33 cellular contexts compared by ENCODE assay signal in the genomic region with DNA sequence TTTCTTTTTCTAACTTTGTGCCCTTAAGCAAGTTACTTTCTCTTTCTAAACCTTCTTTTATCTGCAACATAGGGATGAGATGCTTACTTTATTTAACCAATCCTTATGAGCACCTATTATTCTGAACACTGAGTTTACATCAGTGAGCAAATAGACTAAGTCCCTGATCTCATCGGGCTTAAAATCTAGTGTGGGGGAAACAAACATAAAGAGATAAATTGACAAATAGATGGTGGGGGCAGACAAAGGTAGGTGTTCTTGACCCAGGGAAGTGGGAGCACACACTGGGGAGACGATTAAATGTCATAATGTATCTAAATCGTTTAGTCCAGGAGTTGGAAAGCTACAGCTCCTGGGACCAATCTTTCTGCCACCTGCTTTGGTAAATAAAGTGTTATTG.
"Had no signal": no experiment of that assay in that cellular context is flagged by ENCODE, and none has a peak within 500 bp of the region (broad histone marks: within the 10 kb centered on the region; RNA-seq: fewer than 3 reads in every experiment).

No MANE protein-coding gene starts in this region.

- H3K4me1 ChIP-seq: ascending aorta had no signal

- H3K4me3 ChIP-seq: ascending aorta had no signal

- H3K9me3 ChIP-seq: ascending aorta had no signal

- DNase-seq: activated CD4-positive, alpha-beta memory T cell treated with anti-CD3 and anti-CD28 coated beads, Interleukin-2, amount 10 ng/mL, durations not matched to agents 7 days and 5 days; activated CD4-positive, alpha-beta T cell treated with anti-CD3 and anti-CD28 coated beads for 1 hour; activated CD4-positive, alpha-beta T cell treated with anti-CD3 and anti-CD28 coated beads for 36 hours; activated CD4-positive, alpha-beta T cell treated with anti-CD3 and anti-CD28 coated beads for 48 hours; activated CD4-positive, alpha-beta T cell treated with anti-CD3 and anti-CD28 coated beads, Interleukin-2, amount 10 ng/mL, durations not matched to agents 7 days and 5 days; activated CD4-positive, alpha-beta T cell treated with anti-CD3 and anti-CD28 coated beads, Interleukin-2, amount 50 U/mL, for 48 hours; activated CD4-positive, CD25-positive, alpha-beta regulatory T cell; activated CD8-positive, alpha-beta memory T cell treated with anti-CD3 and anti-CD28 coated beads for 24 hours; activated CD8-positive, alpha-beta memory T cell treated with anti-CD3 and anti-CD28 coated beads, Interleukin-2, amount 10 ng/mL, durations not matched to agents 7 days and 5 days; activated CD8-positive, alpha-beta memory T cell treated with anti-CD3 and anti-CD28 coated beads, Interleukin-2, amount 50 U/mL, for 48 hours; activated CD8-positive, alpha-beta T cell treated with anti-CD3 and anti-CD28 coated beads, Interleukin-2, amount 10 ng/mL, durations not matched to agents 7 days and 5 days; activated effector memory CD4-positive, alpha-beta T cell treated with Interleukin-2 at 50 U/mL for 16 hours; activated gamma-delta T cell; activated naive CD4-positive, alpha-beta T cell treated with anti-CD3 and anti-CD28 coated beads, Interleukin-2, amount 10 ng/mL, durations not matched to agents 7 days and 5 days; activated naive CD4-positive, alpha-beta T cell treated with Interleukin-2 at 50 U/mL for 16 hours; activated naive CD8-positive, alpha-beta T cell treated with anti-CD3 and anti-CD28 coated beads, Interleukin-2, amount 10 ng/mL, durations not matched to agents 7 days and 5 days; activated naive CD8-positive, alpha-beta T cell treated with anti-CD3 and anti-CD28 coated beads, Interleukin-2, amount 50 U/mL, for 24 hours; activated T-cell treated with anti-CD3 and anti-CD28 coated beads, Interleukin-2, amount 50 U/mL, for 24 hours; activated T-cell treated with anti-CD3 and anti-CD28 coated beads, Interleukin-2, amount 50 U/mL, for 48 hours; amygdala; anterior cingulate cortex; central memory CD4-positive, alpha-beta T cell; T-helper 2 cell; T-helper 9 cell; WERI-Rb-1 had no signal

- H3K9me3 Mint-ChIP-seq: activated naive CD4-positive, alpha-beta T cell treated with anti-CD3 and anti-CD28 coated beads, Interleukin-2, amount 50 U/mL, for 24 hours; activated naive CD8-positive, alpha-beta T cell treated with anti-CD3 and anti-CD28 coated beads, Interleukin-2, amount 10 ng/mL, durations not matched to agents 7 days and 5 days; activated naive CD8-positive, alpha-beta T cell treated with anti-CD3 and anti-CD28 coated beads, Interleukin-2, amount 50 U/mL, for 24 hours; activated T-cell treated with anti-CD3 and anti-CD28 coated beads, Interleukin-2, amount 50 U/mL, for 24 hours; activated T-helper 2 cell treated with anti-CD3 and anti-CD28 coated beads, Interferon-gamma antibody, Interleukin-2, Interleukin-4, amounts not matched to agents 10 μg/mL and 5 μg/mL and 100 μg/mL, durations not matched to agents 14 hours and 24 hours and 36 hours; T-helper 2 cell treated with Interferon-gamma antibody and Interleukin-4, amounts not matched to agents 5 μg/mL and 100 μg/mL, for 36 hours had no signal

- H3K27me3 Mint-ChIP-seq: activated CD4-positive, alpha-beta memory T cell treated with anti-CD3 and anti-CD28 coated beads, Interleukin-2, amount 10 ng/mL, durations not matched to agents 7 days and 5 days; activated CD4-positive, alpha-beta T cell treated with anti-CD3 and anti-CD28 coated beads, Interleukin-2, amount 10 ng/mL, durations not matched to agents 7 days and 5 days; activated CD8-positive, alpha-beta memory T cell treated with anti-CD3 and anti-CD28 coated beads, Interleukin-2, amount 10 ng/mL, durations not matched to agents 7 days and 5 days; activated naive CD4-positive, alpha-beta T cell treated with anti-CD3 and anti-CD28 coated beads, Interleukin-2, amount 50 U/mL, for 24 hours; activated naive CD8-positive, alpha-beta T cell; activated T-cell treated with anti-CD3 and anti-CD28 coated beads, Interleukin-2, amount 50 U/mL, for 24 hours had no signal

- H3K4me1 Mint-ChIP-seq: activated CD4-positive, alpha-beta memory T cell treated with anti-CD3 and anti-CD28 coated beads, Interleukin-2, amount 10 ng/mL, durations not matched to agents 7 days and 5 days; activated CD4-positive, alpha-beta T cell treated with anti-CD3 and anti-CD28 coated beads for 36 hours; activated CD4-positive, alpha-beta T cell treated with anti-CD3 and anti-CD28 coated beads, Interleukin-2, amount 10 ng/mL, durations not matched to agents 7 days and 5 days; activated CD8-positive, alpha-beta memory T cell treated with anti-CD3 and anti-CD28 coated beads, Interleukin-2, amount 10 ng/mL, durations not matched to agents 7 days and 5 days; activated naive CD4-positive, alpha-beta T cell treated with anti-CD3 and anti-CD28 coated beads, Interleukin-2, amount 10 ng/mL, durations not matched to agents 7 days and 5 days; activated naive CD4-positive, alpha-beta T cell treated with anti-CD3 and anti-CD28 coated beads, Interleukin-2, amount 50 U/mL, for 24 hours; activated naive CD8-positive, alpha-beta T cell treated with anti-CD3 and anti-CD28 coated beads, Interleukin-2, amount 10 ng/mL, durations not matched to agents 7 days and 5 days; activated naive CD8-positive, alpha-beta T cell treated with anti-CD3 and anti-CD28 coated beads, Interleukin-2, amount 50 U/mL, for 24 hours; brain; WTC11 had no signal

- H3K27ac ChIP-seq: ascending aorta, WERI-Rb-1 had no signal

- H3K4me3 Mint-ChIP-seq: activated CD4-positive, alpha-beta memory T cell treated with anti-CD3 and anti-CD28 coated beads, Interleukin-2, amount 10 ng/mL, durations not matched to agents 7 days and 5 days; activated CD4-positive, alpha-beta T cell treated with anti-CD3 and anti-CD28 coated beads for 36 hours; activated CD4-positive, alpha-beta T cell treated with anti-CD3 and anti-CD28 coated beads, Interleukin-2, amount 10 ng/mL, durations not matched to agents 7 days and 5 days; activated CD8-positive, alpha-beta memory T cell treated with anti-CD3 and anti-CD28 coated beads, Interleukin-2, amount 10 ng/mL, durations not matched to agents 7 days and 5 days; activated CD8-positive, alpha-beta T cell treated with anti-CD3 and anti-CD28 coated beads, Interleukin-2, amount 10 ng/mL, durations not matched to agents 7 days and 5 days; activated naive CD4-positive, alpha-beta T cell treated with anti-CD3 and anti-CD28 coated beads, Interleukin-2, amount 10 ng/mL, durations not matched to agents 7 days and 5 days; activated naive CD4-positive, alpha-beta T cell treated with anti-CD3 and anti-CD28 coated beads, Interleukin-2, amount 50 U/mL, for 24 hours; activated naive CD8-positive, alpha-beta T cell; activated naive CD8-positive, alpha-beta T cell treated with anti-CD3 and anti-CD28 coated beads, Interleukin-2, amount 10 ng/mL, durations not matched to agents 7 days and 5 days; activated naive CD8-positive, alpha-beta T cell treated with anti-CD3 and anti-CD28 coated beads, Interleukin-2, amount 50 U/mL, for 24 hours; activated T-cell treated with anti-CD3 and anti-CD28 coated beads, Interleukin-2, amount 50 U/mL, for 24 hours; brain; T-helper 1 cell treated with Interleukin-12 subunit alpha and Interleukin-12 subunit beta and Interleukin-4 antibody, amounts not matched to agents 30 μg/mL and 1 μg/mL, for 36 hours; T-helper 2 cell treated with Interferon-gamma antibody and Interleukin-4, amounts not matched to agents 5 μg/mL and 100 μg/mL, for 36 hours; WTC11 had no signal

- H3K27me3 ChIP-seq: ascending aorta had no signal

- H3K27ac Mint-ChIP-seq: activated CD4-positive, alpha-beta memory T cell treated with anti-CD3 and anti-CD28 coated beads, Interleukin-2, amount 10 ng/mL, durations not matched to agents 7 days and 5 days; activated CD4-positive, alpha-beta T cell treated with anti-CD3 and anti-CD28 coated beads for 36 hours; activated CD4-positive, alpha-beta T cell treated with anti-CD3 and anti-CD28 coated beads, Interleukin-2, amount 10 ng/mL, durations not matched to agents 7 days and 5 days; activated CD8-positive, alpha-beta memory T cell treated with anti-CD3 and anti-CD28 coated beads, Interleukin-2, amount 10 ng/mL, durations not matched to agents 7 days and 5 days; activated CD8-positive, alpha-beta T cell treated with anti-CD3 and anti-CD28 coated beads, Interleukin-2, amount 10 ng/mL, durations not matched to agents 7 days and 5 days; activated naive CD4-positive, alpha-beta T cell treated with anti-CD3 and anti-CD28 coated beads, Interleukin-2, amount 10 ng/mL, durations not matched to agents 7 days and 5 days; activated naive CD4-positive, alpha-beta T cell treated with anti-CD3 and anti-CD28 coated beads, Interleukin-2, amount 50 U/mL, for 24 hours; activated naive CD8-positive, alpha-beta T cell; activated naive CD8-positive, alpha-beta T cell treated with anti-CD3 and anti-CD28 coated beads, Interleukin-2, amount 10 ng/mL, durations not matched to agents 7 days and 5 days; activated naive CD8-positive, alpha-beta T cell treated with anti-CD3 and anti-CD28 coated beads, Interleukin-2, amount 50 U/mL, for 24 hours; activated T-cell treated with anti-CD3 and anti-CD28 coated beads, Interleukin-2, amount 50 U/mL, for 24 hours; activated T-helper 2 cell treated with anti-CD3 and anti-CD28 coated beads, Interferon-gamma antibody, Interleukin-2, Interleukin-4, amounts not matched to agents 10 μg/mL and 5 μg/mL and 100 μg/mL, durations not matched to agents 14 hours and 24 hours and 36 hours; brain; T-helper 1 cell treated with Interleukin-12 subunit alpha and Interleukin-12 subunit beta and Interleukin-4 antibody, amounts not matched to agents 30 μg/mL and 1 μg/mL, for 36 hours; T-helper 2 cell treated with Interferon-gamma antibody and Interleukin-4, amounts not matched to agents 5 μg/mL and 100 μg/mL, for 36 hours; WTC11 had no signal

- H3K36me3 ChIP-seq: ascending aorta, WERI-Rb-1 had no signal

- H3K36me3 Mint-ChIP-seq: activated CD8-positive, alpha-beta memory T cell treated with anti-CD3 and anti-CD28 coated beads, Interleukin-2, amount 10 ng/mL, durations not matched to agents 7 days and 5 days; activated naive CD4-positive, alpha-beta T cell treated with anti-CD3 and anti-CD28 coated beads, Interleukin-2, amount 10 ng/mL, durations not matched to agents 7 days and 5 days; activated naive CD4-positive, alpha-beta T cell treated with anti-CD3 and anti-CD28 coated beads, Interleukin-2, amount 50 U/mL, for 24 hours; activated naive CD8-positive, alpha-beta T cell; activated naive CD8-positive, alpha-beta T cell treated with anti-CD3 and anti-CD28 coated beads, Interleukin-2, amount 10 ng/mL, durations not matched to agents 7 days and 5 days; brain; WTC11 had no signal
